15 cellular contexts compared by ENCODE assay signal in the genomic region with DNA sequence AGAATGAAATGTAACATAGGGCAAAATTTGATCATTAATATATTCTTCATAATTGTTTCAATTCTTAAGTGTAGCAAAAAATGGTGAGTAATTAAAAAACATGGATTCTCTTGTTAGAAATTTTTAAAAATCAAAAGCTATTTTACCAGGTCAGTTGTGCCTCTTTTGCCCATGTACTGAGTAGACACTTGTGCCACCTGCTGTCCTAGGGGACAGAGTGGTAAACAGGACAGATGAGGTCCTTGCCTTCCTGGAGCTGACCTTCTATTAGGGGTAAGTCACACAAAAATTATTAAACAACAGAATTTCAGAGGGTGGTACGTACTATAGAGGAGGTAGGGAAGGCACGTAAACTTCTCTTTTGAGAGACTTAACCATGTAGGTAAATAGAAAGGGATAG.
"Had no signal": no experiment of that assay in that cellular context is flagged by ENCODE, and none has a peak within 500 bp of the region (broad histone marks: within the 10 kb centered on the region; RNA-seq: fewer than 3 reads in every experiment).

No MANE protein-coding gene starts in this region.

- H3K27me3 ChIP-seq: heart left ventricle, left lung, ovary, testis had no signal

- H3K4me3 ChIP-seq: heart left ventricle, left lung, ovary, testis had no signal

- DNase-seq: activated CD4-positive, alpha-beta T cell treated with anti-CD3 and anti-CD28 coated beads for 1 hour; activated CD4-positive, alpha-beta T cell treated with anti-CD3 and anti-CD28 coated beads, Interleukin-2, amount 50 U/mL, for 48 hours; activated naive CD8-positive, alpha-beta T cell treated with anti-CD3 and anti-CD28 coated beads, Interleukin-2, amount 50 U/mL, for 24 hours; activated T-cell treated with anti-CD3 and anti-CD28 coated beads, Interleukin-2, amount 50 U/mL, for 72 hours; foreskin melanocyte; heart left ventricle; left lung; mesendoderm; ovary; stimulated activated CD4-positive, alpha-beta T cell treated with anti-CD3 and anti-CD28 coated beads, Interleukin-4, amount 100 ng/mL, for 24 hours; stimulated activated naive CD8-positive, alpha-beta T cell treated with anti-CD3 and anti-CD28 coated beads, Interleukin-15, amount 100 ng/mL, for 72 hours; testis had no signal

- FAIRE-seq: astrocyte, endothelial cell of umbilical vein, islet of Langerhans had no signal

- H3K9me3 ChIP-seq: heart left ventricle, left lung, ovary, testis had no signal

- H3K36me3 ChIP-seq: ovary had no signal

- H3K27ac ChIP-seq: heart left ventricle, ovary, testis had no signal

- ATAC-seq: activated naive CD8-positive, alpha-beta T cell treated with anti-CD3 and anti-CD28 coated beads, Interleukin-2, amount 50 U/mL, for 24 hours; activated T-cell treated with anti-CD3 and anti-CD28 coated beads, Interleukin-2, amount 50 U/mL, for 72 hours; heart left ventricle; left lung; stimulated activated naive CD8-positive, alpha-beta T cell treated with anti-CD3 and anti-CD28 coated beads, Interleukin-15, amount 100 ng/mL, for 72 hours had no signal
